In genomic region chr12:62785941-62786559, GRCh38 we compare ENCODE assay signal across 8 cellular contexts.
A peak's percentile ranks its signal among the peaks of the same experiment; 100 is the strongest.
DNase-seq lines count a peak whose midpoint lies in the region; ATAC-seq and TF ChIP-seq lines count a peak whose summit lies in the region.

No MANE protein-coding gene starts in this region.

- H3K4me3 ChIP-seq in fibroblast of villous mesenchyme (ENCODE audit: low read depth, low read length) (no peak overlapping the region), skeletal muscle cell (ENCODE audit: low read depth, low read length) (no peak overlapping the region)

- no peak for TF ChIP-seq CTCF in fibroblast of villous mesenchyme (IDR thresholded peaks at IDR 0.05; ENCODE audit: insufficient read depth, low read depth, low read length)

- ATAC-seq in GM19351 (IDR thresholded peaks at IDR 0.05; ENCODE audit: unreplicated experiment) (no peak), HG02759 (IDR thresholded peaks at IDR 0.05; ENCODE audit: unreplicated experiment) (no peak)

- DNase-seq in activated CD4-positive, alpha-beta T cell treated with anti-CD3 and anti-CD28 coated beads for 48 hours: peak; percentile 18
- DNase-seq in activated CD4-positive, alpha-beta T cell treated with anti-CD3 and anti-CD28 coated beads for 1 hour: no peak
- DNase-seq in SKM-1 treated with dmso at 0.1 percent for 144 hours (lab: John Stamatoyannopoulos, UW; ENCODE audit: unreplicated experiment) (peak; percentile 61), fibroblast of villous mesenchyme (ENCODE audit: low read depth) (peak; percentile 82), skeletal muscle cell (ENCODE audit: low read depth) (peak; percentile 90), NCI-H2081 treated with DMSO at 0.1 percent for 48 hours (lab: John Stamatoyannopoulos, UW) (no peak)

Comparison
In these comparisons a context has a peak if more than half of its experiments do, and no peak if none do; other contexts are left out.
1. DNase-seq: peak in activated CD4-positive, alpha-beta T cell treated with anti-CD3 and anti-CD28 coated beads for 48 hours (single experiment), SKM-1 treated with dmso at 0.1 percent for 144 hours (single experiment), fibroblast of villous mesenchyme (single experiment) and skeletal muscle cell (single experiment); none in activated CD4-positive, alpha-beta T cell treated with anti-CD3 and anti-CD28 coated beads for 1 hour (single experiment) and NCI-H2081 treated with DMSO at 0.1 percent for 48 hours (single experiment).